ENCODE assay signal across 1 cellular context in genomic region chr11:6619021-6619745, GRCh38.
TF ChIP-seq lines count a peak whose summit lies in the region.

TSS of gene TPP1 (minus strand) at chr11:6619422. CDS start at chr11:6619400, 22 bp downstream.

TF ChIP-seq in HepG2, 621 proteins besides CTCF, POLR2A, EP300 and RAD21 (continued from another document and continues in another):
- TF ChIP-seq ZGPAT (CRISPR knock-in tag; IDR thresholded peaks at IDR 0.05) (0 out of 2 replicates have a peak, but pooled peaks have one; percentile 67), ZNF263 (CRISPR knock-in tag; IDR thresholded peaks at IDR 0.05) (peak; percentile 88), CREB1 (IDR thresholded peaks at IDR 0.05) (peak; percentile 96), CREB1 (CRISPR knock-in tag; IDR thresholded peaks at IDR 0.05) (peak; percentile 99), ETV5 (CRISPR knock-in tag; IDR thresholded peaks at IDR 0.05; ENCODE audit: borderline replicate concordance) (0 out of 2 replicates have a peak, but pooled peaks have one; percentile 37), FOXK2 (IDR thresholded peaks at IDR 0.05) (no peak), RAD51 (IDR thresholded peaks at IDR 0.05; ENCODE audit: borderline replicate concordance) (peak; percentile 98), ZNF615 (CRISPR knock-in tag; IDR thresholded peaks at IDR 0.05; ENCODE audit: borderline replicate concordance) (0 out of 2 replicates have a peak, but pooled peaks have one; percentile 51), ZBTB33 (CRISPR knock-in tag; IDR thresholded peaks at IDR 0.05) (0 out of 2 replicates have a peak, but pooled peaks have one; percentile 20), ZFP36L2 (CRISPR knock-in tag; IDR thresholded peaks at IDR 0.05) (no peak), PITX1 (CRISPR knock-in tag; IDR thresholded peaks at IDR 0.05) (no peak), ZNF605 (CRISPR knock-in tag; IDR thresholded peaks at IDR 0.05) (peak; percentile 32; the same call in 1 of the 2 replicates), RNF2 (conservative IDR thresholded peaks at IDR 0.05; ENCODE audit: low read depth) (0 out of 2 replicates have a peak, but pooled peaks have one; percentile 29), KLF11 (CRISPR knock-in tag; IDR thresholded peaks at IDR 0.05) (0 out of 2 replicates have a peak, but pooled peaks have one; percentile 34), TBX2 (CRISPR knock-in tag; IDR thresholded peaks at IDR 0.05; ENCODE audit: borderline replicate concordance) (peak; percentile 100), KAT8 (CRISPR knock-in tag; IDR thresholded peaks at IDR 0.05) (peak; percentile 95), XRCC5 (optimal IDR thresholded peaks at IDR 0.05; ENCODE audit: low read length) (peak; percentile 59), BHLHE40 (IDR thresholded peaks at IDR 0.05; ENCODE audit: low read length) (peak; percentile 83), IKZF4 (CRISPR knock-in tag; IDR thresholded peaks at IDR 0.05; ENCODE audit: borderline replicate concordance, low read depth, not compliant biosample characterization) (peak; percentile 60), FOXK1 (CRISPR knock-in tag; IDR thresholded peaks at IDR 0.05; ENCODE audit: borderline replicate concordance, low read depth) (peak; percentile 39; the same call in 1 of the 2 replicates), ZNF670 (CRISPR knock-in tag; IDR thresholded peaks at IDR 0.05; ENCODE audit: borderline replicate concordance) (no peak), ZNF335 (CRISPR knock-in tag; IDR thresholded peaks at IDR 0.05) (peak; percentile 60; the same call in 1 of the 2 replicates), ZNF747 (CRISPR knock-in tag; IDR thresholded peaks at IDR 0.05; ENCODE audit: borderline replicate concordance) (no peak), ZNF225 (CRISPR knock-in tag; IDR thresholded peaks at IDR 0.05) (no peak), SMAD3 (CRISPR knock-in tag; IDR thresholded peaks at IDR 0.05) (peak; percentile 46; the same call in 1 of the 2 replicates), HNRNPL (IDR thresholded peaks at IDR 0.05; ENCODE audit: low read depth, low read length) (peak; percentile 68; the same call in 1 of the 2 replicates), POGK (CRISPR knock-in tag; conservative IDR thresholded peaks at IDR 0.05) (0 out of 2 replicates have a peak, but pooled peaks have one; percentile 39), THAP11 (CRISPR knock-in tag; IDR thresholded peaks at IDR 0.05) (peak; percentile 45; the same call in 1 of the 2 replicates), ZFY (CRISPR knock-in tag; IDR thresholded peaks at IDR 0.05) (peak; percentile 45; the same call in 1 of the 2 replicates), ZNF280B (CRISPR knock-in tag; IDR thresholded peaks at IDR 0.05; ENCODE audit: borderline replicate concordance) (no peak), MZF1 (CRISPR knock-in tag; IDR thresholded peaks at IDR 0.05; ENCODE audit: borderline replicate concordance) (no peak), ZBTB38 (CRISPR knock-in tag; IDR thresholded peaks at IDR 0.05) (peak; percentile 52; the same call in 1 of the 2 replicates), SIX4 (CRISPR knock-in tag; IDR thresholded peaks at IDR 0.05) (0 out of 2 replicates have a peak, but pooled peaks have one; percentile 12), SP5 (CRISPR knock-in tag; IDR thresholded peaks at IDR 0.05; ENCODE audit: borderline replicate concordance, low read depth) (0 out of 2 replicates have a peak, but pooled peaks have one; percentile 32), ZNF558 (CRISPR knock-in tag; IDR thresholded peaks at IDR 0.05; ENCODE audit: borderline replicate concordance) (no peak), ZNF230 (CRISPR knock-in tag; IDR thresholded peaks at IDR 0.05) (0 out of 2 replicates have a peak, but pooled peaks have one; percentile 39), SALL2 (CRISPR knock-in tag; IDR thresholded peaks at IDR 0.05) (peak; percentile 47; the same call in 1 of the 2 replicates)
- TF ChIP-seq, protein P1, sequence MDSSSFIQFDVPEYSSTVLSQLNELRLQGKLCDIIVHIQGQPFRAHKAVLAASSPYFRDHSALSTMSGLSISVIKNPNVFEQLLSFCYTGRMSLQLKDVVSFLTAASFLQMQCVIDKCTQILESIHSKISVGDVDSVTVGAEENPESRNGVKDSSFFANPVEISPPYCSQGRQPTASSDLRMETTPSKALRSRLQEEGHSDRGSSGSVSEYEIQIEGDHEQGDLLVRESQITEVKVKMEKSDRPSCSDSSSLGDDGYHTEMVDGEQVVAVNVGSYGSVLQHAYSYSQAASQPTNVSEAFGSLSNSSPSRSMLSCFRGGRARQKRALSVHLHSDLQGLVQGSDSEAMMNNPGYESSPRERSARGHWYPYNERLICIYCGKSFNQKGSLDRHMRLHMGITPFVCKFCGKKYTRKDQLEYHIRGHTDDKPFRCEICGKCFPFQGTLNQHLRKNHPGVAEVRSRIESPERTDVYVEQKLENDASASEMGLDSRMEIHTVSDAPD (CRISPR knock-in tag; IDR thresholded peaks at IDR 0.05): no peak
- TF ChIP-seq, protein P2, sequence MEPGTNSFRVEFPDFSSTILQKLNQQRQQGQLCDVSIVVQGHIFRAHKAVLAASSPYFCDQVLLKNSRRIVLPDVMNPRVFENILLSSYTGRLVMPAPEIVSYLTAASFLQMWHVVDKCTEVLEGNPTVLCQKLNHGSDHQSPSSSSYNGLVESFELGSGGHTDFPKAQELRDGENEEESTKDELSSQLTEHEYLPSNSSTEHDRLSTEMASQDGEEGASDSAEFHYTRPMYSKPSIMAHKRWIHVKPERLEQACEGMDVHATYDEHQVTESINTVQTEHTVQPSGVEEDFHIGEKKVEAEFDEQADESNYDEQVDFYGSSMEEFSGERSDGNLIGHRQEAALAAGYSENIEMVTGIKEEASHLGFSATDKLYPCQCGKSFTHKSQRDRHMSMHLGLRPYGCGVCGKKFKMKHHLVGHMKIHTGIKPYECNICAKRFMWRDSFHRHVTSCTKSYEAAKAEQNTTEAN (CRISPR knock-in tag; conservative IDR thresholded peaks at IDR 0.05): 0 out of 2 replicates have a peak, but pooled peaks have one; percentile 27
- TF ChIP-seq, protein P3, sequence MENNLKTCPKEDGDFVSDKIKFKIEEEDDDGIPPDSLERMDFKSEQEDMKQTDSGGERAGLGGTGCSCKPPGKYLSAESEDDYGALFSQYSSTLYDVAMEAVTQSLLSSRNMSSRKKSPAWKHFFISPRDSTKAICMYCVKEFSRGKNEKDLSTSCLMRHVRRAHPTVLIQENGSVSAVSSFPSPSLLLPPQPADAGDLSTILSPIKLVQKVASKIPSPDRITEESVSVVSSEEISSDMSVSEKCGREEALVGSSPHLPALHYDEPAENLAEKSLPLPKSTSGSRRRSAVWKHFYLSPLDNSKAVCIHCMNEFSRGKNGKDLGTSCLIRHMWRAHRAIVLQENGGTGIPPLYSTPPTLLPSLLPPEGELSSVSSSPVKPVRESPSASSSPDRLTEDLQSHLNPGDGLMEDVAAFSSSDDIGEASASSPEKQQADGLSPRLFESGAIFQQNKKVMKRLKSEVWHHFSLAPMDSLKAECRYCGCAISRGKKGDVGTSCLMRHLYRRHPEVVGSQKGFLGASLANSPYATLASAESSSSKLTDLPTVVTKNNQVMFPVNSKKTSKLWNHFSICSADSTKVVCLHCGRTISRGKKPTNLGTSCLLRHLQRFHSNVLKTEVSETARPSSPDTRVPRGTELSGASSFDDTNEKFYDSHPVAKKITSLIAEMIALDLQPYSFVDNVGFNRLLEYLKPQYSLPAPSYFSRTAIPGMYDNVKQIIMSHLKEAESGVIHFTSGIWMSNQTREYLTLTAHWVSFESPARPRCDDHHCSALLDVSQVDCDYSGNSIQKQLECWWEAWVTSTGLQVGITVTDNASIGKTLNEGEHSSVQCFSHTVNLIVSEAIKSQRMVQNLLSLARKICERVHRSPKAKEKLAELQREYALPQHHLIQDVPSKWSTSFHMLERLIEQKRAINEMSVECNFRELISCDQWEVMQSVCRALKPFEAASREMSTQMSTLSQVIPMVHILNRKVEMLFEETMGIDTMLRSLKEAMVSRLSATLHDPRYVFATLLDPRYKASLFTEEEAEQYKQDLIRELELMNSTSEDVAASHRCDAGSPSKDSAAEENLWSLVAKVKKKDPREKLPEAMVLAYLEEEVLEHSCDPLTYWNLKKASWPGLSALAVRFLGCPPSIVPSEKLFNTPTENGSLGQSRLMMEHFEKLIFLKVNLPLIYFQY (CRISPR knock-in tag; IDR thresholded peaks at IDR 0.05; ENCODE audit: borderline replicate concordance): 0 out of 2 replicates have a peak, but pooled peaks have one; percentile 34
- TF ChIP-seq, protein P4, sequence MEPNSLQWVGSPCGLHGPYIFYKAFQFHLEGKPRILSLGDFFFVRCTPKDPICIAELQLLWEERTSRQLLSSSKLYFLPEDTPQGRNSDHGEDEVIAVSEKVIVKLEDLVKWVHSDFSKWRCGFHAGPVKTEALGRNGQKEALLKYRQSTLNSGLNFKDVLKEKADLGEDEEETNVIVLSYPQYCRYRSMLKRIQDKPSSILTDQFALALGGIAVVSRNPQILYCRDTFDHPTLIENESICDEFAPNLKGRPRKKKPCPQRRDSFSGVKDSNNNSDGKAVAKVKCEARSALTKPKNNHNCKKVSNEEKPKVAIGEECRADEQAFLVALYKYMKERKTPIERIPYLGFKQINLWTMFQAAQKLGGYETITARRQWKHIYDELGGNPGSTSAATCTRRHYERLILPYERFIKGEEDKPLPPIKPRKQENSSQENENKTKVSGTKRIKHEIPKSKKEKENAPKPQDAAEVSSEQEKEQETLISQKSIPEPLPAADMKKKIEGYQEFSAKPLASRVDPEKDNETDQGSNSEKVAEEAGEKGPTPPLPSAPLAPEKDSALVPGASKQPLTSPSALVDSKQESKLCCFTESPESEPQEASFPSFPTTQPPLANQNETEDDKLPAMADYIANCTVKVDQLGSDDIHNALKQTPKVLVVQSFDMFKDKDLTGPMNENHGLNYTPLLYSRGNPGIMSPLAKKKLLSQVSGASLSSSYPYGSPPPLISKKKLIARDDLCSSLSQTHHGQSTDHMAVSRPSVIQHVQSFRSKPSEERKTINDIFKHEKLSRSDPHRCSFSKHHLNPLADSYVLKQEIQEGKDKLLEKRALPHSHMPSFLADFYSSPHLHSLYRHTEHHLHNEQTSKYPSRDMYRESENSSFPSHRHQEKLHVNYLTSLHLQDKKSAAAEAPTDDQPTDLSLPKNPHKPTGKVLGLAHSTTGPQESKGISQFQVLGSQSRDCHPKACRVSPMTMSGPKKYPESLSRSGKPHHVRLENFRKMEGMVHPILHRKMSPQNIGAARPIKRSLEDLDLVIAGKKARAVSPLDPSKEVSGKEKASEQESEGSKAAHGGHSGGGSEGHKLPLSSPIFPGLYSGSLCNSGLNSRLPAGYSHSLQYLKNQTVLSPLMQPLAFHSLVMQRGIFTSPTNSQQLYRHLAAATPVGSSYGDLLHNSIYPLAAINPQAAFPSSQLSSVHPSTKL (CRISPR knock-in tag; IDR thresholded peaks at IDR 0.05): no peak; the same call in 1 of the 2 replicates
- TF ChIP-seq, protein P5, sequence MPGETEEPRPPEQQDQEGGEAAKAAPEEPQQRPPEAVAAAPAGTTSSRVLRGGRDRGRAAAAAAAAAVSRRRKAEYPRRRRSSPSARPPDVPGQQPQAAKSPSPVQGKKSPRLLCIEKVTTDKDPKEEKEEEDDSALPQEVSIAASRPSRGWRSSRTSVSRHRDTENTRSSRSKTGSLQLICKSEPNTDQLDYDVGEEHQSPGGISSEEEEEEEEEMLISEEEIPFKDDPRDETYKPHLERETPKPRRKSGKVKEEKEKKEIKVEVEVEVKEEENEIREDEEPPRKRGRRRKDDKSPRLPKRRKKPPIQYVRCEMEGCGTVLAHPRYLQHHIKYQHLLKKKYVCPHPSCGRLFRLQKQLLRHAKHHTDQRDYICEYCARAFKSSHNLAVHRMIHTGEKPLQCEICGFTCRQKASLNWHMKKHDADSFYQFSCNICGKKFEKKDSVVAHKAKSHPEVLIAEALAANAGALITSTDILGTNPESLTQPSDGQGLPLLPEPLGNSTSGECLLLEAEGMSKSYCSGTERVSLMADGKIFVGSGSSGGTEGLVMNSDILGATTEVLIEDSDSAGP (CRISPR knock-in tag; IDR thresholded peaks at IDR 0.05; ENCODE audit: borderline replicate concordance): peak; percentile 76
